20 cellular contexts compared by ENCODE assay signal in genomic region chr19:39940221-39940833, GRCh38. TPM values are rescaled to one million over a fixed set of nuclear protein-coding genes. Genes with fewer than 3 reads are reported as not detected.
DNase-seq lines count a peak whose midpoint lies in the region; ATAC-seq and TF ChIP-seq lines count a peak whose summit lies in the region.
"Had no signal": no experiment of that assay in that cellular context is flagged by ENCODE, and none has a peak within 500 bp of the region (broad histone marks: within the 10 kb centered on the region; RNA-seq: fewer than 3 reads in every experiment).

No MANE protein-coding gene starts in this region.

- H4K20me1 ChIP-seq in MM.1S (ENCODE audit: insufficient read depth, low read length) (no peaks in the 10 kb centered on the region), osteoblast (ENCODE audit: insufficient read depth, low read length) (no peaks in the 10 kb centered on the region)

- peaks cover 23% of the 10 kb centered on the region for H3K36me3 Mint-ChIP-seq in activated CD8-positive, alpha-beta memory T cell treated with anti-CD3 and anti-CD28 coated beads, Interleukin-2, amount 10 ng/mL, durations not matched to agents 7 days and 5 days
- peaks cover 23% of the 10 kb centered on the region for H3K36me3 Mint-ChIP-seq in activated T-helper 2 cell treated with anti-CD3 and anti-CD28 coated beads, Interferon-gamma antibody, Interleukin-2, Interleukin-4, amounts not matched to agents 10 μg/mL and 5 μg/mL and 100 μg/mL, durations not matched to agents 14 hours and 24 hours and 36 hours (ENCODE audit: low read depth)
- peaks cover 11 to 14% of the 10 kb centered on the region in 2 donors for H3K36me3 Mint-ChIP-seq in stimulated activated naive B cell treated with anti-CD40 and anti-IgM and Interleukin-4, amounts not matched to agents 10 μg/mL and 1 μg/mL and 100 μg/mL, for 72 hours

- no peak overlapping the region for H3K4me3 ChIP-seq in MM.1S (ENCODE audit: low read length)
- H3K4me3 ChIP-seq in osteoblast (ENCODE audit: insufficient read depth, low read length) = no peak overlapping the region
- H3K4me3 ChIP-seq: left ventricle myocardium inferior, uterus had no signal

- TF ChIP-seq CTCF in MM.1S (IDR thresholded peaks at IDR 0.05; ENCODE audit: low read length) = no peak
- TF ChIP-seq CTCF in osteoblast (IDR thresholded peaks at IDR 0.05; ENCODE audit: extremely low read depth, low read depth, low read length) = no peak
- TF ChIP-seq CTCF in GM13977 (IDR thresholded peaks at IDR 0.05; ENCODE audit: extremely low read depth, insufficient read depth, missing control alignments) = no peak

- H3K4me1 Mint-ChIP-seq in activated CD8-positive, alpha-beta memory T cell treated with anti-CD3 and anti-CD28 coated beads, Interleukin-2, amount 10 ng/mL, durations not matched to agents 7 days and 5 days = peaks cover 68% of the 10 kb centered on the region
- H3K4me1 Mint-ChIP-seq in activated T-helper 2 cell treated with anti-CD3 and anti-CD28 coated beads, Interferon-gamma antibody, Interleukin-2, Interleukin-4, amounts not matched to agents 10 μg/mL and 5 μg/mL and 100 μg/mL, durations not matched to agents 14 hours and 24 hours and 36 hours (ENCODE audit: low read depth) = peaks cover 69% of the 10 kb centered on the region
- H3K4me1 Mint-ChIP-seq in stimulated activated naive B cell treated with anti-CD40 and anti-IgM and Interleukin-4, amounts not matched to agents 10 μg/mL and 1 μg/mL and 100 μg/mL, for 72 hours = peaks cover 48 to 91% of the 10 kb centered on the region in 2 donors

- H3K9me3 Mint-ChIP-seq in activated CD8-positive, alpha-beta memory T cell treated with anti-CD3 and anti-CD28 coated beads, Interleukin-2, amount 10 ng/mL, durations not matched to agents 7 days and 5 days (ENCODE audit: low read depth) = no peaks in the 10 kb centered on the region
- H3K9me3 Mint-ChIP-seq in activated T-helper 2 cell treated with anti-CD3 and anti-CD28 coated beads, Interferon-gamma antibody, Interleukin-2, Interleukin-4, amounts not matched to agents 10 μg/mL and 5 μg/mL and 100 μg/mL, durations not matched to agents 14 hours and 24 hours and 36 hours = peaks cover 26% of the 10 kb centered on the region
- H3K9me3 Mint-ChIP-seq in stimulated activated naive B cell treated with anti-CD40 and anti-IgM and Interleukin-4, amounts not matched to agents 10 μg/mL and 1 μg/mL and 100 μg/mL, for 72 hours = peaks cover 0 to 8% of the 10 kb centered on the region in 2 donors

- intact Hi-C loops in activated T-helper 2 cell treated with anti-CD3 and anti-CD28 coated beads, Interferon-gamma antibody, Interleukin-2, Interleukin-4, amounts not matched to agents 10 μg/mL and 5 μg/mL and 100 μg/mL, durations not matched to agents 14 hours and 24 hours and 36 hours (cut with micrococcal nuclease) = no loop called here

- H3K9me3 ChIP-seq in MM.1S (replicated peaks; ENCODE audit: insufficient read depth, low read length) (no peaks in the 10 kb centered on the region), osteoblast (ENCODE audit: low read depth, low read length) (no peaks in the 10 kb centered on the region)
- H3K9me3 ChIP-seq: uterus had no signal

- CTCF ChIA-PET in activated CD8-positive, alpha-beta memory T cell treated with anti-CD3 and anti-CD28 coated beads, Interleukin-2, amount 10 ng/mL, durations not matched to agents 7 days and 5 days (lab: Charles Lee) = interaction anchor here (1.3 to 5.6 kb wide), 2 partner anchors 13 to 30 kb away, joined by 3 to 68 read pairs; partner anchors contain the start of gene PSMC4

- H3K4me3 Mint-ChIP-seq in activated CD8-positive, alpha-beta memory T cell treated with anti-CD3 and anti-CD28 coated beads, Interleukin-2, amount 10 ng/mL, durations not matched to agents 7 days and 5 days = peak overlapping the region; percentile 4
- H3K4me3 Mint-ChIP-seq in activated T-helper 2 cell treated with anti-CD3 and anti-CD28 coated beads, Interferon-gamma antibody, Interleukin-2, Interleukin-4, amounts not matched to agents 10 μg/mL and 5 μg/mL and 100 μg/mL, durations not matched to agents 14 hours and 24 hours and 36 hours (ENCODE audit: low read depth) = no peak overlapping the region
- H3K4me3 Mint-ChIP-seq in stimulated activated naive B cell treated with anti-CD40 and anti-IgM and Interleukin-4, amounts not matched to agents 10 μg/mL and 1 μg/mL and 100 μg/mL, for 72 hours = no peak overlapping the region

- no peak for ATAC-seq in activated CD8-positive, alpha-beta memory T cell treated with anti-CD3 and anti-CD28 coated beads, Interleukin-2, amount 10 ng/mL, durations not matched to agents 7 days and 5 days
- no peak for ATAC-seq in stimulated activated naive B cell treated with anti-CD40 and anti-IgM and Interleukin-4, amounts not matched to agents 10 μg/mL and 1 μg/mL and 100 μg/mL, for 72 hours (replicated peaks)
- ATAC-seq: right cardiac atrium had no signal

- H3K27me3 ChIP-seq in MM.1S (replicated peaks; ENCODE audit: insufficient read depth, low read length) (no peaks in the 10 kb centered on the region), osteoblast (ENCODE audit: insufficient read depth, low read length) (no peaks in the 10 kb centered on the region)
- H3K27me3 ChIP-seq: brain microvascular endothelial cell, uterus had no signal

- H3K27ac ChIP-seq in MM.1S (ENCODE audit: low read length) (no peak overlapping the region), osteoblast (ENCODE audit: low read depth, low read length) (no peak overlapping the region)
- H3K27ac ChIP-seq: uterus had no signal

- H3F3A ChIP-seq in MM.1S (ENCODE audit: insufficient read depth, low read length) = peaks cover 18% of the 10 kb centered on the region

- no peaks in the 10 kb centered on the region for H3K79me2 ChIP-seq in MM.1S (ENCODE audit: low read length)
- no peaks in the 10 kb centered on the region for H3K79me2 ChIP-seq in osteoblast (ENCODE audit: insufficient read depth, low read length)

- H3K27ac Mint-ChIP-seq in activated CD8-positive, alpha-beta memory T cell treated with anti-CD3 and anti-CD28 coated beads, Interleukin-2, amount 10 ng/mL, durations not matched to agents 7 days and 5 days = peak overlapping the region; percentile 87
- peak overlapping the region; percentile 82 for H3K27ac Mint-ChIP-seq in activated T-helper 2 cell treated with anti-CD3 and anti-CD28 coated beads, Interferon-gamma antibody, Interleukin-2, Interleukin-4, amounts not matched to agents 10 μg/mL and 5 μg/mL and 100 μg/mL, durations not matched to agents 14 hours and 24 hours and 36 hours
- no peak overlapping the region for H3K27ac Mint-ChIP-seq in stimulated activated naive B cell treated with anti-CD40 and anti-IgM and Interleukin-4, amounts not matched to agents 10 μg/mL and 1 μg/mL and 100 μg/mL, for 72 hours

- H3K4me1 ChIP-seq in MM.1S (ENCODE audit: low read length) = peaks cover 26% of the 10 kb centered on the region
- no peaks in the 10 kb centered on the region for H3K4me1 ChIP-seq in osteoblast (ENCODE audit: insufficient read depth, low read length)
- H3K4me1 ChIP-seq: left ventricle myocardium inferior, uterus had no signal

- in situ Hi-C loops in GM13977 (cut with MboI; ENCODE audit: low pct_unique_long_range_greater_than_20kb, low sequenced_read_pairs, unreplicated experiment) = no loop called here

- H3K9ac ChIP-seq in MM.1S (ENCODE audit: low read length) = no peak overlapping the region

- no peak for DNase-seq in activated CD8-positive, alpha-beta memory T cell treated with anti-CD3 and anti-CD28 coated beads, Interleukin-2, amount 10 ng/mL, durations not matched to agents 7 days and 5 days
- no peak for DNase-seq in activated CD8-positive, alpha-beta memory T cell treated with anti-CD3 and anti-CD28 coated beads for 24 hours
- no peak for DNase-seq in MM.1S
- DNase-seq in activated T-helper 2 cell treated with anti-CD3 and anti-CD28 coated beads, Interferon-gamma antibody, Interleukin-2, Interleukin-4, amounts not matched to agents 10 μg/mL and 5 μg/mL and 100 μg/mL, durations not matched to agents 14 hours and 24 hours and 36 hours (ENCODE audit: low spot score) = no peak
- peak; percentile 46 for DNase-seq in osteoblast (ENCODE audit: insufficient read length, low spot score, missing footprints)
- DNase-seq in HK-2 (ENCODE audit: unreplicated experiment) = no peak
- no peak for DNase-seq in stimulated activated naive B cell treated with anti-CD40 and anti-IgM and Interleukin-4, amounts not matched to agents 10 μg/mL and 1 μg/mL and 100 μg/mL, for 72 hours
- DNase-seq in GM13977 (ENCODE audit: low spot score) = no peak
- DNase-seq: ACHN, activated gamma-delta T cell treated with Interleukin-2 at 50 U/mL for 16 hours, brain microvascular endothelial cell, dermis blood vessel endothelial cell, erythroblast, IMR-90, left ventricle myocardium inferior, NCI-H2081 treated with DMSO at 0.1 percent for 48 hours, NCI-H524 treated with DMSO at 0.1 percent for 48 hours, nucleus accumbens, right cardiac atrium, uterus had no signal

- H3K4me2 ChIP-seq in MM.1S (ENCODE audit: low read depth, low read length) (0 out of 2 replicates have a peak overlapping the region, but pooled peaks have one; percentile 93), osteoblast (ENCODE audit: insufficient read depth, low read length) (no peak overlapping the region)

- H2AFZ ChIP-seq in MM.1S (ENCODE audit: low read length) (no peak overlapping the region), osteoblast (ENCODE audit: low read length) (no peak overlapping the region)

- H3K36me3 ChIP-seq in MM.1S (replicated peaks; ENCODE audit: insufficient read depth, low read length) = no peaks in the 10 kb centered on the region
- no peaks in the 10 kb centered on the region for H3K36me3 ChIP-seq in osteoblast (ENCODE audit: insufficient read depth, low read length)
- H3K36me3 ChIP-seq: brain microvascular endothelial cell, left ventricle myocardium inferior, uterus had no signal

- H3K9me2 ChIP-seq in MM.1S (replicated peaks; ENCODE audit: insufficient read depth, low read length) = no peaks in the 10 kb centered on the region

- H3K27me3 Mint-ChIP-seq in activated CD8-positive, alpha-beta memory T cell treated with anti-CD3 and anti-CD28 coated beads, Interleukin-2, amount 10 ng/mL, durations not matched to agents 7 days and 5 days = no peaks in the 10 kb centered on the region
- H3K27me3 Mint-ChIP-seq in activated T-helper 2 cell treated with anti-CD3 and anti-CD28 coated beads, Interferon-gamma antibody, Interleukin-2, Interleukin-4, amounts not matched to agents 10 μg/mL and 5 μg/mL and 100 μg/mL, durations not matched to agents 14 hours and 24 hours and 36 hours (ENCODE audit: low read depth) = no peaks in the 10 kb centered on the region
- no peaks in the 10 kb centered on the region for H3K27me3 Mint-ChIP-seq in stimulated activated naive B cell treated with anti-CD40 and anti-IgM and Interleukin-4, amounts not matched to agents 10 μg/mL and 1 μg/mL and 100 μg/mL, for 72 hours

RNA-seq across cellular contexts. Expression of gene FCGBP, which starts 5.9 kb away (rescaled TPM):
- 1 to 10 TPM in 1 of 2 experiments, under 1 TPM in 1; 0.93 to 3.2 TPM for total RNA-seq in activated CD8-positive, alpha-beta memory T cell treated with anti-CD3 and anti-CD28 coated beads, Interleukin-2, amount 10 ng/mL, durations not matched to agents 7 days and 5 days
- total RNA-seq in activated T-helper 2 cell treated with anti-CD3 and anti-CD28 coated beads, Interferon-gamma antibody, Interleukin-2, Interleukin-4, amounts not matched to agents 10 μg/mL and 5 μg/mL and 100 μg/mL, durations not matched to agents 14 hours and 24 hours and 36 hours = 2.4 and 2.5 TPM in 2 replicates
- under 0.01 TPM in 2 replicates for total RNA-seq in osteoblast

RNA-seq across cellular contexts. Expression of gene PSMC4, which starts 30.6 kb away (rescaled TPM):
- 100 to 1,000 TPM in 1 of 2 experiments, 10 to 100 TPM in 1; 94.5 to 141 TPM for total RNA-seq in activated CD8-positive, alpha-beta memory T cell treated with anti-CD3 and anti-CD28 coated beads, Interleukin-2, amount 10 ng/mL, durations not matched to agents 7 days and 5 days
- total RNA-seq in activated T-helper 2 cell treated with anti-CD3 and anti-CD28 coated beads, Interferon-gamma antibody, Interleukin-2, Interleukin-4, amounts not matched to agents 10 μg/mL and 5 μg/mL and 100 μg/mL, durations not matched to agents 14 hours and 24 hours and 36 hours = 169 and 174 TPM in 2 replicates
- total RNA-seq in osteoblast = 89.9 and 99.5 TPM in 2 replicates

RNA-seq across cellular contexts. Expression of gene ZNF546, which starts 56.5 kb away (rescaled TPM):
- total RNA-seq in activated CD8-positive, alpha-beta memory T cell treated with anti-CD3 and anti-CD28 coated beads, Interleukin-2, amount 10 ng/mL, durations not matched to agents 7 days and 5 days = 1 to 10 TPM; 5.0 to 6.5 TPM
- total RNA-seq in activated T-helper 2 cell treated with anti-CD3 and anti-CD28 coated beads, Interferon-gamma antibody, Interleukin-2, Interleukin-4, amounts not matched to agents 10 μg/mL and 5 μg/mL and 100 μg/mL, durations not matched to agents 14 hours and 24 hours and 36 hours = 4.6 and 5.2 TPM in 2 replicates
- total RNA-seq in osteoblast = 8.7 and 8.8 TPM in 2 replicates
